In genomic region chr10:29797616-29798015, GRCh38 we compare ENCODE assay signal across 1 cellular context.
TF ChIP-seq lines count a peak whose summit lies in the region.

No MANE protein-coding gene starts in this region.

TF ChIP-seq in HepG2, 621 proteins besides CTCF, POLR2A, EP300 and RAD21 (continued from another document):
- no peak for TF ChIP-seq TRAFD1 (CRISPR knock-in tag; IDR thresholded peaks at IDR 0.05; ENCODE audit: borderline replicate concordance)
